Comparison of ENCODE assay signal across 14 cellular contexts in genomic region chr1:196951711-196952394, GRCh38. TPM values are rescaled to one million over a fixed set of nuclear protein-coding genes. Genes with fewer than 3 reads are reported as not detected.
DNase-seq lines count a peak whose midpoint lies in the region; ATAC-seq and TF ChIP-seq lines count a peak whose summit lies in the region.
"Had no signal": no experiment of that assay in that cellular context is flagged by ENCODE, and none has a peak within 500 bp of the region (broad histone marks: within the 10 kb centered on the region; RNA-seq: fewer than 3 reads in every experiment).

No MANE protein-coding gene starts in this region.

- no peaks in the 10 kb centered on the region for H3K36me3 ChIP-seq in transverse colon

- TF ChIP-seq CTCF in activated CD8-positive, alpha-beta T cell treated with anti-CD3 and anti-CD28 coated beads for 36 hours (IDR thresholded peaks at IDR 0.05), result no peak
- TF ChIP-seq CTCF in transverse colon (IDR thresholded peaks at IDR 0.05) (no peak), coronary artery (IDR thresholded peaks at IDR 0.05) (no peak)

- no peak overlapping the region for H3K27ac Mint-ChIP-seq in activated CD8-positive, alpha-beta T cell treated with anti-CD3 and anti-CD28 coated beads for 36 hours

- no peaks in the 10 kb centered on the region for H3K27me3 ChIP-seq in transverse colon

- intact Hi-C loops in activated CD8-positive, alpha-beta T cell treated with anti-CD3 and anti-CD28 coated beads for 36 hours (cut with micrococcal nuclease), result no loop called here
- intact Hi-C loops in transverse colon (cut with DNase I; ENCODE audit: low total_unique reads), result no loop called here

- TF ChIP-seq POLR2A in transverse colon (IDR thresholded peaks at IDR 0.05), result no peak

- TF ChIP-seq EP300 in transverse colon (IDR thresholded peaks at IDR 0.05; ENCODE audit: low read depth), result no peak

- H3K4me1 ChIP-seq in transverse colon, result no peaks in the 10 kb centered on the region

- no peaks in the 10 kb centered on the region for H3K9me3 ChIP-seq in transverse colon

- WGBS in transverse colon (ENCODE audit: low coverage in 1 of 2), 2 donors, result 62 to 67% methylated on average over 1 to 2 of the region's 2 CpGs

- no peak overlapping the region for H3K4me3 Mint-ChIP-seq in activated CD8-positive, alpha-beta T cell treated with anti-CD3 and anti-CD28 coated beads for 36 hours

- H3K36me3 Mint-ChIP-seq in activated CD8-positive, alpha-beta T cell treated with anti-CD3 and anti-CD28 coated beads for 36 hours (ENCODE audit: low read depth), result no peaks in the 10 kb centered on the region

- H3K27me3 Mint-ChIP-seq in activated CD8-positive, alpha-beta T cell treated with anti-CD3 and anti-CD28 coated beads for 36 hours, result no peaks in the 10 kb centered on the region

- ATAC-seq in GM19455 (IDR thresholded peaks at IDR 0.05; ENCODE audit: unreplicated experiment) (peak; percentile 75), HG02852 (IDR thresholded peaks at IDR 0.05; ENCODE audit: unreplicated experiment) (peak; percentile 96), HG03565 (IDR thresholded peaks at IDR 0.05; ENCODE audit: unreplicated experiment) (peak; percentile 86)
- no peak for ATAC-seq in activated CD8-positive, alpha-beta T cell treated with anti-CD3 and anti-CD28 coated beads for 36 hours

- DNase-seq in EL (peak; percentile 8), transverse colon (no peak), coronary artery (ENCODE audit: low spot score) (no peak)
- no peak for DNase-seq in activated CD8-positive, alpha-beta T cell treated with anti-CD3 and anti-CD28 coated beads for 36 hours
- DNase-seq in stimulated activated CD8-positive, alpha-beta memory T cell treated with anti-CD3 and anti-CD28 coated beads, Interleukin-4, amount 100 ng/mL, for 48 hours, result no peak
- DNase-seq: activated effector memory CD4-positive, alpha-beta T cell treated with Interleukin-2 at 50 U/mL for 16 hours; NCI-H2029 treated with DMSO at 0.1 percent for 48 hours had no signal

- peaks cover 2% of the 10 kb centered on the region for H3K9me3 Mint-ChIP-seq in activated CD8-positive, alpha-beta T cell treated with anti-CD3 and anti-CD28 coated beads for 36 hours

- no peaks in the 10 kb centered on the region for H3K4me1 Mint-ChIP-seq in activated CD8-positive, alpha-beta T cell treated with anti-CD3 and anti-CD28 coated beads for 36 hours (ENCODE audit: low read depth)

- no peak overlapping the region for H3K4me3 ChIP-seq in transverse colon
- no peak overlapping the region for H3K4me3 ChIP-seq in coronary artery

- H3K27ac ChIP-seq in transverse colon (no peak overlapping the region), coronary artery (no peak overlapping the region)

- POLR2A ChIA-PET in activated CD8-positive, alpha-beta T cell treated with anti-CD3 and anti-CD28 coated beads for 36 hours (lab: Charles Lee), result no interaction called here

- CTCF ChIA-PET in activated CD8-positive, alpha-beta T cell treated with anti-CD3 and anti-CD28 coated beads for 36 hours (lab: Charles Lee), result no interaction called here

- in situ Hi-C loops in transverse colon (cut with MboI; ENCODE audit: low pct_ligation_motif_present in 1 of 4, low pct_unique_long_range_greater_than_20kb in 1 of 4, low sequenced_read_pairs in 3 of 4), result no loop called here

RNA-seq across cellular contexts. Expression of gene CFHR2, which starts 8.3 kb away (rescaled TPM):
- total RNA-seq in activated CD8-positive, alpha-beta T cell treated with anti-CD3 and anti-CD28 coated beads for 36 hours, result not detected
- not detected for total RNA-seq in transverse colon
- total RNA-seq: HT-29, lower leg skin, posterior vena cava, ureter had no signal

RNA-seq across cellular contexts. Expression of gene CFHR5, which starts 25.5 kb away (rescaled TPM):
- total RNA-seq in activated CD8-positive, alpha-beta T cell treated with anti-CD3 and anti-CD28 coated beads for 36 hours, result not detected
- not detected for total RNA-seq in transverse colon
- total RNA-seq: HT-29, lower leg skin, posterior vena cava, ureter had no signal
